Comparison of ENCODE assay signal across 19 cellular contexts in the genomic region with DNA sequence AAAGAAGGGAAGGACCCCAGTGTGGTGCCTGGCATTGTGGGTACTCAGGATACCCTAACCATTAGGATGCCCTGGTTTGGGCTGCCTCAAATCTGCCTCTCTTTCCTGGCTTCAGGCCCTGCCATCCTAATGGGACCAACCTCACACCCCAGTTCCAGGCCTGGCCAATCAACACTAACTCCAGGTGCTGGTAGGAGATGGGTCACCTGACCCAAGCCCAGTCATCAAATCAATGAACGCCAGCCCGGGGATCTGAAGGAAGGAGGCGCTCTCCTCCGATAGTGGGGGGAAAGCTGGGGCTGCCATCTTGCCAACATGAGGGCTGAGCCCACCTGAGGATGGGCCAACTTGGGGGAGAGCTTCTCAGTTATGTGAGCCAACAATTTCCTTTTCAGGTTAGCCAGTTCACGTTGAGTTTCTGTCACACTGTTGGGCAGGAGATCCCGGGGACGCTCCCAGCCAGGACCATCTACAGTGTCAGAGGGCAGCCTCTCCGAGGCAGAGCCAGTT. TPM values are rescaled to one million over a fixed set of nuclear protein-coding genes. Genes with fewer than 3 reads are reported as not detected.
DNase-seq lines count a peak whose midpoint lies in the region; ATAC-seq, FAIRE-seq and TF ChIP-seq lines count a peak whose summit lies in the region.
"Had no signal": no experiment of that assay in that cellular context is flagged by ENCODE, and none has a peak within 500 bp of the region (broad histone marks: within the 10 kb centered on the region; RNA-seq: fewer than 3 reads in every experiment).

No MANE protein-coding gene starts in this region.

- no peaks in the 10 kb centered on the region for H3K27me3 Mint-ChIP-seq in stimulated activated naive CD8-positive, alpha-beta T cell treated with anti-CD3 and anti-CD28 coated beads, Interleukin-15, amount 100 ng/mL, for 72 hours
- H3K27me3 Mint-ChIP-seq: CD4-positive, CD25-positive, alpha-beta regulatory T cell had no signal

- H3K27ac ChIP-seq in OCI-LY1 (ENCODE audit: low read depth, low read length, poor library complexity, severe bottlenecking) (peak overlapping the region; percentile 86), kidney (ENCODE audit: low read depth in 2 of 2, low read length in 2 of 2) (no peak overlapping the region), coronary artery (no peak overlapping the region)

- ATAC-seq in stimulated activated naive CD8-positive, alpha-beta T cell treated with anti-CD3 and anti-CD28 coated beads, Interleukin-15, amount 100 ng/mL, for 72 hours, result no peak
- ATAC-seq in stimulated activated naive CD8-positive, alpha-beta T cell treated with anti-CD3 and anti-CD28 coated beads, Interleukin-15, Interleukin-2, amounts not matched to agents 100 U/mL and 50 U/mL, for 24 hours, result no peak
- ATAC-seq in GM21381 (IDR thresholded peaks at IDR 0.05; ENCODE audit: unreplicated experiment), result no peak

- no peaks in the 10 kb centered on the region for H3K79me2 ChIP-seq in OCI-LY1 (ENCODE audit: insufficient read depth, low read length)

- H3K9ac ChIP-seq in OCI-LY1 (ENCODE audit: low read length) (no peak overlapping the region), kidney (ENCODE audit: low read length in 2 of 2) (no peak overlapping the region)

- H3K9me2 ChIP-seq in OCI-LY1 (ENCODE audit: low read depth, low read length), result no peaks in the 10 kb centered on the region

- H3F3A ChIP-seq in OCI-LY1 (ENCODE audit: insufficient read depth, low read length), result peaks cover 8% of the 10 kb centered on the region; the same call in 1 of the 2 replicates

- intact Hi-C loops in kidney (cut with DNase I), result no loop called here

- H3K4me3 Mint-ChIP-seq in stimulated activated naive CD8-positive, alpha-beta T cell treated with anti-CD3 and anti-CD28 coated beads, Interleukin-15, amount 100 ng/mL, for 72 hours, result no peak overlapping the region
- H3K4me3 Mint-ChIP-seq: CD4-positive, CD25-positive, alpha-beta regulatory T cell; H9 had no signal

- peak overlapping the region; percentile 0 to 42 for H3K27ac Mint-ChIP-seq in stimulated activated naive CD8-positive, alpha-beta T cell treated with anti-CD3 and anti-CD28 coated beads, Interleukin-15, amount 100 ng/mL, for 72 hours

- H3K4me1 Mint-ChIP-seq in stimulated activated naive CD8-positive, alpha-beta T cell treated with anti-CD3 and anti-CD28 coated beads, Interleukin-15, amount 100 ng/mL, for 72 hours, result peaks cover 10% of the 10 kb centered on the region

- H3K27me3 ChIP-seq in OCI-LY1 (ENCODE audit: insufficient read depth, low read length), result no peaks in the 10 kb centered on the region
- H3K27me3 ChIP-seq: BE2C had no signal

- H3K9me3 Mint-ChIP-seq in stimulated activated naive CD8-positive, alpha-beta T cell treated with anti-CD3 and anti-CD28 coated beads, Interleukin-15, amount 100 ng/mL, for 72 hours, result no peaks in the 10 kb centered on the region
- H3K9me3 Mint-ChIP-seq: CD4-positive, CD25-positive, alpha-beta regulatory T cell; H9 had no signal

- no peak overlapping the region for H2AFZ ChIP-seq in OCI-LY1 (ENCODE audit: low read length)

- H3K36me3 ChIP-seq in OCI-LY1 (ENCODE audit: insufficient read depth, low read length), result peaks cover 89% of the 10 kb centered on the region
- H3K36me3 ChIP-seq in kidney (ENCODE audit: control insufficient read depth in 1 of 2, insufficient read depth in 2 of 2, low read length in 2 of 2), result no peaks in the 10 kb centered on the region
- H3K36me3 ChIP-seq: BE2C had no signal

- H3K4me2 ChIP-seq in OCI-LY1 (ENCODE audit: low read length), result no peak overlapping the region

- FAIRE-seq in kidney (lab: Jason Lieb, UNC), result no peak
- FAIRE-seq: A204.1, H1 had no signal

- TF ChIP-seq CTCF in OCI-LY1 (IDR thresholded peaks at IDR 0.05; ENCODE audit: low read length), result no peak
- no peak for TF ChIP-seq CTCF in kidney (IDR thresholded peaks at IDR 0.05; ENCODE audit: borderline replicate concordance, extremely low read depth, insufficient read depth)
- TF ChIP-seq CTCF in coronary artery (IDR thresholded peaks at IDR 0.05), result no peak

- no peaks in the 10 kb centered on the region for H4K20me1 ChIP-seq in OCI-LY1 (ENCODE audit: insufficient read depth, low read length)

- H3K9me3 ChIP-seq in OCI-LY1 (ENCODE audit: low read length), result no peaks in the 10 kb centered on the region
- H3K9me3 ChIP-seq in kidney (ENCODE audit: control insufficient read depth in 1 of 2, low read length in 2 of 2), result no peaks in the 10 kb centered on the region
- H3K9me3 ChIP-seq: BE2C, Caco-2 had no signal

- no peak overlapping the region for H3K4me3 ChIP-seq in OCI-LY1 (ENCODE audit: low read depth, low read length, poor library complexity, severe bottlenecking)
- H3K4me3 ChIP-seq in kidney (ENCODE audit: low read length in 2 of 2), result no peak overlapping the region
- H3K4me3 ChIP-seq in coronary artery, result no peak overlapping the region

- peaks cover 45% of the 10 kb centered on the region for H3K4me1 ChIP-seq in OCI-LY1 (ENCODE audit: insufficient read depth, low read length, severe bottlenecking)
- no peaks in the 10 kb centered on the region for H3K4me1 ChIP-seq in kidney (ENCODE audit: control insufficient read depth in 1 of 2, insufficient read depth in 1 of 2, low read depth in 1 of 2, low read length in 2 of 2)
- H3K4me1 ChIP-seq: BE2C, Caco-2 had no signal

- no peak for DNase-seq in stimulated activated naive CD8-positive, alpha-beta T cell treated with anti-CD3 and anti-CD28 coated beads, Interleukin-15, amount 100 ng/mL, for 72 hours
- no peak for DNase-seq in stimulated activated naive CD8-positive, alpha-beta T cell treated with anti-CD3 and anti-CD28 coated beads, Interleukin-15, Interleukin-2, amounts not matched to agents 100 U/mL and 50 U/mL, for 24 hours
- peak; percentile 60 for DNase-seq in kidney
- no peak for DNase-seq in retina
- DNase-seq in coronary artery (ENCODE audit: low spot score), result no peak
- DNase-seq: ACHN; BE2C; C1 segment of cervical spinal cord; Caco-2; CD4-positive, CD25-positive, alpha-beta regulatory T cell; DMS153; DMS79; GF-D8; H9 had no signal

RNA-seq across cellular contexts. Expression of a gene that starts 12.7 kb away (rescaled TPM):
- 31.1 TPM for total RNA-seq in kidney
- polyA plus RNA-seq in kidney (ENCODE audit: insufficient read depth, low read depth, low replicate concordance), result 9.1 TPM

RNA-seq across cellular contexts. Expression of a gene that starts 45.7 kb away (rescaled TPM):
- total RNA-seq in kidney, result 42.3 TPM
- 32.4 TPM for polyA plus RNA-seq in kidney (ENCODE audit: insufficient read depth, low read depth, low replicate concordance)
- total RNA-seq: CD4-positive, CD25-positive, alpha-beta regulatory T cell had no signal
- polyA plus RNA-seq: CD4-positive, CD25-positive, alpha-beta regulatory T cell had no signal

RNA-seq across cellular contexts. Expression of a gene that starts 46.2 kb away (rescaled TPM):
- total RNA-seq in kidney, result 4.6 TPM
- polyA plus RNA-seq in kidney (ENCODE audit: insufficient read depth, low read depth, low replicate concordance), result 0.19 TPM
- total RNA-seq: HT-29 had no signal
- polyA plus RNA-seq: CD4-positive, CD25-positive, alpha-beta regulatory T cell had no signal
